Comparison of ENCODE assay signal across 2 cellular contexts in the genomic region with DNA sequence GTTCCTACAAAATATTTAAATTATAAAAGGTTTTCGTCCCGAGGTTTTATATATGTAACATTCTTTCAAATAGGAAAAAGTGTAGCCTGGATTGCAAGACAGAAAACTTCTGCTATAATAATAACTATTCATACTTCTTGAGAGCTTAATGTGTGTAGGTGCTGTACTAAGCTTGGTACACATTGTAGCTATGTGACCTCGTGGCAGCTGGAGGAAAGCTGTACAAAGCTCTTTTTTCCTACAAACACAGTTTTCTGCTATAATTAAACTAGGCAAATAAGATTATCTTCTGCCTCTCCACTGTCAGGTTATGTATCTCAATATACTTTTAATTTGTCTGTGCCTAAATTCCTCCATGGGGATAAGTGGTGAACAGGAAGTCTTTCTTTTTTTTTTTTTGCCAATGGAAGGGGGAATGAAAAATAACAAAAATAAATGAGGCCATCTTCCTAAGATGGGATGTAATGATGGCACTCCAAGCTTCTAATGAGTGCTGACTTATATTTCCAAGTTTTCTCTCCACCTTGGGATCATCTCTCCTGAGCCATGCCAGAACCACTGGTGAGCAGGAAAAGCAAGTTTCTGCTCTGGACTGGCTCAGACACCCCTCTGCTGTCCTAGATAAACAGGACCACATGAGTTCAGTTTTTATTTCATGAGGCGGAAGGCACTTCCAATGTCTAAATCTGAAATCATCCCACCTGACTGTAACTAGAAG.
TF ChIP-seq lines count a peak whose summit lies in the region.

No MANE protein-coding gene starts in this region.

TF ChIP-seq in GM23338, 12 proteins besides CTCF, POLR2A, EP300 and RAD21 (continues in another document):
- TF ChIP-seq POLR2AphosphoS5 (IDR thresholded peaks at IDR 0.05; ENCODE audit: low read depth) (no peak), ZNF114 (CRISPR knock-in tag; IDR thresholded peaks at IDR 0.05) (no peak), ZNF462 (CRISPR knock-in tag; IDR thresholded peaks at IDR 0.05) (no peak), EZH2phosphoT487 (IDR thresholded peaks at IDR 0.05; ENCODE audit: unreplicated experiment) (no peak), JUNB (IDR thresholded peaks at IDR 0.05; ENCODE audit: unreplicated experiment) (no peak), ZNF331 (CRISPR knock-in tag; IDR thresholded peaks at IDR 0.05; ENCODE audit: low read depth) (no peak), CREB1 (CRISPR knock-in tag; IDR thresholded peaks at IDR 0.05; ENCODE audit: low read depth) (no peak), EZH2 (IDR thresholded peaks at IDR 0.05; ENCODE audit: low read depth, unreplicated experiment) (no peak), ETS1 (IDR thresholded peaks at IDR 0.05) (no peak)

TF ChIP-seq in K562, 482 proteins besides CTCF, POLR2A, EP300 and RAD21:
- TF ChIP-seq, protein P1, sequence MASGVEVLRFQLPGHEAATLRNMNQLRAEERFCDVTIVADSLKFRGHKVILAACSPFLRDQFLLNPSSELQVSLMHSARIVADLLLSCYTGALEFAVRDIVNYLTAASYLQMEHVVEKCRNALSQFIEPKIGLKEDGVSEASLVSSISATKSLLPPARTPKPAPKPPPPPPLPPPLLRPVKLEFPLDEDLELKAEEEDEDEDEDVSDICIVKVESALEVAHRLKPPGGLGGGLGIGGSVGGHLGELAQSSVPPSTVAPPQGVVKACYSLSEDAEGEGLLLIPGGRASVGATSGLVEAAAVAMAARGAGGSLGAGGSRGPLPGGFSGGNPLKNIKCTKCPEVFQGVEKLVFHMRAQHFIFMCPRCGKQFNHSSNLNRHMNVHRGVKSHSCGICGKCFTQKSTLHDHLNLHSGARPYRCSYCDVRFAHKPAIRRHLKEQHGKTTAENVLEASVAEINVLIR (CRISPR knock-in tag; IDR thresholded peaks at IDR 0.05) = no peak
- TF ChIP-seq ZNF644 (tag; IDR thresholded peaks at IDR 0.05; ENCODE audit: low read depth) (no peak), FOXK1 (CRISPR knock-in tag; IDR thresholded peaks at IDR 0.05; ENCODE audit: borderline replicate concordance) (no peak), HDAC1 (IDR thresholded peaks at IDR 0.05) (no peak), SAP30 (IDR thresholded peaks at IDR 0.05; ENCODE audit: borderline replicate concordance, insufficient read depth, low read depth, low read length, poor library complexity, severe bottlenecking) (no peak), NR3C1 (CRISPR knock-in tag; IDR thresholded peaks at IDR 0.05) (no peak), POLR2AphosphoS5 (IDR thresholded peaks at IDR 0.05; ENCODE audit: control insufficient read depth, insufficient read depth, low read depth, low read length) (no peak), NCOA6 (IDR thresholded peaks at IDR 0.05) (no peak), ZNF717 (CRISPR knock-in tag; IDR thresholded peaks at IDR 0.05) (no peak), DLX4 (CRISPR knock-in tag; IDR thresholded peaks at IDR 0.05) (no peak), PREB (CRISPR knock-in tag; IDR thresholded peaks at IDR 0.05) (no peak), NFRKB (IDR thresholded peaks at IDR 0.05; ENCODE audit: low read depth) (no peak), PCBP1 (IDR thresholded peaks at IDR 0.05; ENCODE audit: low read depth, low read length, poor library complexity, severe bottlenecking) (no peak), HIVEP1 (CRISPR knock-in tag; IDR thresholded peaks at IDR 0.05) (no peak), FOXM1 (IDR thresholded peaks at IDR 0.05; ENCODE audit: low read depth) (no peak), FOXM1 (CRISPR knock-in tag; IDR thresholded peaks at IDR 0.05; ENCODE audit: low read depth) (no peak), ILF3 (IDR thresholded peaks at IDR 0.05; ENCODE audit: borderline replicate concordance) (no peak), ZNF12 (CRISPR knock-in tag; IDR thresholded peaks at IDR 0.05) (no peak)
- TF ChIP-seq, protein P2, sequence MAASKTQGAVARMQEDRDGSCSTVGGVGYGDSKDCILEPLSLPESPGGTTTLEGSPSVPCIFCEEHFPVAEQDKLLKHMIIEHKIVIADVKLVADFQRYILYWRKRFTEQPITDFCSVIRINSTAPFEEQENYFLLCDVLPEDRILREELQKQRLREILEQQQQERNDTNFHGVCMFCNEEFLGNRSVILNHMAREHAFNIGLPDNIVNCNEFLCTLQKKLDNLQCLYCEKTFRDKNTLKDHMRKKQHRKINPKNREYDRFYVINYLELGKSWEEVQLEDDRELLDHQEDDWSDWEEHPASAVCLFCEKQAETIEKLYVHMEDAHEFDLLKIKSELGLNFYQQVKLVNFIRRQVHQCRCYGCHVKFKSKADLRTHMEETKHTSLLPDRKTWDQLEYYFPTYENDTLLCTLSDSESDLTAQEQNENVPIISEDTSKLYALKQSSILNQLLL (CRISPR knock-in tag; IDR thresholded peaks at IDR 0.05; ENCODE audit: borderline replicate concordance) = no peak
